ENCODE assay signal across 1 cellular context in genomic region chr2:238820909-238821308, GRCh38.
TF ChIP-seq lines count a peak whose summit lies in the region.

No MANE protein-coding gene starts in this region.

TF ChIP-seq in IMR-90, 13 proteins besides CTCF, POLR2A, EP300 and RAD21:
- TF ChIP-seq RCOR1 (IDR thresholded peaks at IDR 0.05; ENCODE audit: insufficient replicate concordance, low read length) (no peak), CEBPB (IDR thresholded peaks at IDR 0.05; ENCODE audit: low read depth, low read length) (no peak), MAFK (IDR thresholded peaks at IDR 0.05; ENCODE audit: low read depth, low read length) (no peak), NFE2L2 (IDR thresholded peaks at IDR 0.05; ENCODE audit: low read depth, low read length) (no peak), FOS (IDR thresholded peaks at IDR 0.05; ENCODE audit: low read depth, low read length) (no peak), CHD1 (IDR thresholded peaks at IDR 0.05; ENCODE audit: low read depth, low read length) (no peak), RFX5 (IDR thresholded peaks at IDR 0.05; ENCODE audit: low read depth, low read length) (no peak), SMC3 (IDR thresholded peaks at IDR 0.05; ENCODE audit: low read depth, low read length) (no peak), ELK1 (IDR thresholded peaks at IDR 0.05; ENCODE audit: borderline replicate concordance, low read depth, low read length) (no peak), BHLHE40 (IDR thresholded peaks at IDR 0.05; ENCODE audit: low read depth, low read length) (no peak), MAZ (IDR thresholded peaks at IDR 0.05; ENCODE audit: borderline replicate concordance, low read depth, low read length) (no peak), MXI1 (IDR thresholded peaks at IDR 0.05; ENCODE audit: borderline replicate concordance, low read depth, low read length) (no peak)
- TF ChIP-seq, protein P1, sequence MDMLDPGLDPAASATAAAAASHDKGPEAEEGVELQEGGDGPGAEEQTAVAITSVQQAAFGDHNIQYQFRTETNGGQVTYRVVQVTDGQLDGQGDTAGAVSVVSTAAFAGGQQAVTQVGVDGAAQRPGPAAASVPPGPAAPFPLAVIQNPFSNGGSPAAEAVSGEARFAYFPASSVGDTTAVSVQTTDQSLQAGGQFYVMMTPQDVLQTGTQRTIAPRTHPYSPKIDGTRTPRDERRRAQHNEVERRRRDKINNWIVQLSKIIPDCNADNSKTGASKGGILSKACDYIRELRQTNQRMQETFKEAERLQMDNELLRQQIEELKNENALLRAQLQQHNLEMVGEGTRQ (IDR thresholded peaks at IDR 0.05; ENCODE audit: low read depth, low read length) = no peak
TF ChIP-seq in IMR-90: peak in this region for 0.
